19 cellular contexts compared by ENCODE assay signal in the genomic region with DNA sequence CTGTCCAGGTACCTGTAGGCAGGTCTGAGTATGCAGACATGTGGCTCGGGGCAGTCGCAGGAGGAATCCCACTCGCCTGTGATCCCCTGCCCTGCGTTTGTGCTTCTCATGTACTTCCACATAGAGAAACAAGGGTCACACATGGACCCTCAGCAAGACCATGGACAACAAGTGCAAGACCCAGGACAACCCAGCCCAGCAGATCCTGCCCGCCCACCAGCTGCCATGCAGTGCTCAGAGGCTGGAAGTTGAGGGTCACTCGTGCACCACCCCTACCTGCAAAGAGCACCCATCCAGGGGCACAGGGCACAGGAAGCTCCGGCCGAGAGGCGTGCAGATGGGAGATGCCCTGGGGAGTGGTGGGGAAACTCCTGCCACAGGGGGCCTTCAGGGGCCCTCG.
DNase-seq lines count a peak whose midpoint lies in the region; ATAC-seq and TF ChIP-seq lines count a peak whose summit lies in the region.
"Had no signal": no experiment of that assay in that cellular context is flagged by ENCODE, and none has a peak within 500 bp of the region (broad histone marks: within the 10 kb centered on the region; RNA-seq: fewer than 3 reads in every experiment).

No MANE protein-coding gene starts in this region.

- 80% methylated on average over 5 of the region's 10 CpGs for WGBS in esophagus muscularis mucosa

- H3K36me3 ChIP-seq in Karpas-422 (ENCODE audit: insufficient read depth, low read length) (peaks cover 4% of the 10 kb centered on the region; the same call in 1 of the 2 replicates), esophagus muscularis mucosa (no peaks in the 10 kb centered on the region), vagina (no peaks in the 10 kb centered on the region)

- no peaks in the 10 kb centered on the region for H4K20me1 ChIP-seq in Karpas-422 (ENCODE audit: insufficient read depth, low read depth, low read length)

- peak overlapping the region; percentile 90 for H3K27ac ChIP-seq in Karpas-422 (ENCODE audit: low read length)
- H3K27ac ChIP-seq in esophagus muscularis mucosa (replicated peaks in 1 of 4) = no peak overlapping the region
- no peak overlapping the region for H3K27ac ChIP-seq in vagina
- H3K27ac ChIP-seq: 22Rv1, C4-2B had no signal

- H3K4me1 ChIP-seq in Karpas-422 (ENCODE audit: low read length) (peaks cover 83% of the 10 kb centered on the region), esophagus muscularis mucosa (no peaks in the 10 kb centered on the region), vagina (no peaks in the 10 kb centered on the region)

- TF ChIP-seq EP300 in esophagus muscularis mucosa (IDR thresholded peaks at IDR 0.05) = no peak

- peak overlapping the region; percentile 65 for H3K9ac ChIP-seq in Karpas-422 (ENCODE audit: low read length)

- H3K4me2 ChIP-seq in Karpas-422 (ENCODE audit: low read depth, low read length, poor library complexity, severe bottlenecking) = peak overlapping the region; percentile 55

- H3K9me3 ChIP-seq in Karpas-422 (ENCODE audit: low read length) (no peaks in the 10 kb centered on the region), esophagus muscularis mucosa (peaks cover 0 to 32% (median 23%) of the 10 kb centered on the region in 4 donors), vagina (peaks cover under 1% of the 10 kb centered on the region)

- no peak overlapping the region for H3K27ac Mint-ChIP-seq in activated CD8-positive, alpha-beta memory T cell treated with anti-CD3 and anti-CD28 coated beads, Interleukin-2, amount 10 ng/mL, durations not matched to agents 7 days and 5 days
- H3K27ac Mint-ChIP-seq: CD8-positive, alpha-beta T cell had no signal

- H3K4me3 Mint-ChIP-seq in activated CD8-positive, alpha-beta memory T cell treated with anti-CD3 and anti-CD28 coated beads, Interleukin-2, amount 10 ng/mL, durations not matched to agents 7 days and 5 days = no peak overlapping the region
- H3K4me3 Mint-ChIP-seq: CD8-positive, alpha-beta T cell had no signal

- no peak for ATAC-seq in activated CD8-positive, alpha-beta memory T cell treated with anti-CD3 and anti-CD28 coated beads, Interleukin-2, amount 10 ng/mL, durations not matched to agents 7 days and 5 days
- ATAC-seq in HG03097 (IDR thresholded peaks at IDR 0.05; ENCODE audit: low FRiP score, unreplicated experiment) (no peak), HG03457 (IDR thresholded peaks at IDR 0.05; ENCODE audit: unreplicated experiment) (no peak)
- ATAC-seq: CD8-positive, alpha-beta T cell; HCT116 had no signal

- CTCF ChIA-PET in activated CD8-positive, alpha-beta memory T cell treated with anti-CD3 and anti-CD28 coated beads, Interleukin-2, amount 10 ng/mL, durations not matched to agents 7 days and 5 days (lab: Charles Lee) = no interaction called here

- no peak for TF ChIP-seq CTCF in esophagus muscularis mucosa (IDR thresholded peaks at IDR 0.05)
- TF ChIP-seq CTCF in vagina (IDR thresholded peaks at IDR 0.05) = no peak

- peaks cover 2% of the 10 kb centered on the region for H3K27me3 Mint-ChIP-seq in activated CD8-positive, alpha-beta memory T cell treated with anti-CD3 and anti-CD28 coated beads, Interleukin-2, amount 10 ng/mL, durations not matched to agents 7 days and 5 days

- H3K79me2 ChIP-seq in Karpas-422 (ENCODE audit: low read length) = no peaks in the 10 kb centered on the region

- H3K36me3 Mint-ChIP-seq in activated CD8-positive, alpha-beta memory T cell treated with anti-CD3 and anti-CD28 coated beads, Interleukin-2, amount 10 ng/mL, durations not matched to agents 7 days and 5 days = no peaks in the 10 kb centered on the region
- H3K36me3 Mint-ChIP-seq: CD8-positive, alpha-beta T cell had no signal

- H3K4me3 ChIP-seq in Karpas-422 (ENCODE audit: low read length) (peak overlapping the region; percentile 17; the same call in 1 of the 2 replicates), esophagus muscularis mucosa (no peak overlapping the region), vagina (no peak overlapping the region)

- H3K9me2 ChIP-seq in Karpas-422 (replicated peaks; ENCODE audit: insufficient read depth, low read length) = no peaks in the 10 kb centered on the region

- H3K27me3 ChIP-seq in Karpas-422 (ENCODE audit: low read length) (no peaks in the 10 kb centered on the region), esophagus muscularis mucosa (peaks cover 0 to 46% (median 0%) of the 10 kb centered on the region in 4 donors), vagina (no peaks in the 10 kb centered on the region)

- DNase-seq in activated CD8-positive, alpha-beta memory T cell treated with anti-CD3 and anti-CD28 coated beads for 24 hours = peak; percentile 40
- DNase-seq in activated CD8-positive, alpha-beta memory T cell treated with anti-CD3 and anti-CD28 coated beads, Interleukin-2, amount 10 ng/mL, durations not matched to agents 7 days and 5 days = no peak
- DNase-seq in Karpas-422 (peak; percentile 61), esophagus muscularis mucosa (ENCODE audit: extremely low spot score) (peak; percentile 78), vagina (ENCODE audit: extremely low spot score in 2 of 2) (peak; percentile 74 to 93), C1 segment of cervical spinal cord (lab: John Stamatoyannopoulos, UW) (no peak)
- DNase-seq: AML-193, COR-L47, DMS153, DND-41, GDM1, IMR-90, KBM-7 had no signal

- intact Hi-C loops in esophagus muscularis mucosa (cut with DNase I) (no loop called here), vagina (cut with DNase I) (no loop called here)

- no peak overlapping the region for H2AFZ ChIP-seq in Karpas-422 (ENCODE audit: low read length)

- no peaks in the 10 kb centered on the region for H3K4me1 Mint-ChIP-seq in activated CD8-positive, alpha-beta memory T cell treated with anti-CD3 and anti-CD28 coated beads, Interleukin-2, amount 10 ng/mL, durations not matched to agents 7 days and 5 days

- no peaks in the 10 kb centered on the region for H3K9me3 Mint-ChIP-seq in activated CD8-positive, alpha-beta memory T cell treated with anti-CD3 and anti-CD28 coated beads, Interleukin-2, amount 10 ng/mL, durations not matched to agents 7 days and 5 days (ENCODE audit: low read depth)

- TF ChIP-seq POLR2A in esophagus muscularis mucosa (IDR thresholded peaks at IDR 0.05; ENCODE audit: low read depth) (no peak), vagina (IDR thresholded peaks at IDR 0.05) (no peak)

Comparison
In these comparisons a context has a peak if more than half of its experiments do, and no peak if none do; other contexts are left out.
1. DNase-seq: peak in activated CD8-positive, alpha-beta memory T cell treated with anti-CD3 and anti-CD28 coated beads for 24 hours (single experiment), Karpas-422 (single experiment), esophagus muscularis mucosa (single experiment) and vagina (2 of 2); none in activated CD8-positive, alpha-beta memory T cell treated with anti-CD3 and anti-CD28 coated beads, Interleukin-2, amount 10 ng/mL, durations not matched to agents 7 days and 5 days (single experiment) and C1 segment of cervical spinal cord (0 of 14).